ENCODE assay signal across 8 cellular contexts in genomic region chr20:20594171-20594530, GRCh38.
DNase-seq lines count a peak whose midpoint lies in the region; ATAC-seq, FAIRE-seq and TF ChIP-seq lines count a peak whose summit lies in the region.

No MANE protein-coding gene starts in this region.

- no peak overlapping the region for H2AFZ ChIP-seq in GM23338

- no peak overlapping the region for H3K4me3 Mint-ChIP-seq in GM23338

- H3K4me1 ChIP-seq in A549, result no peaks in the 10 kb centered on the region
- no peaks in the 10 kb centered on the region for H3K4me1 ChIP-seq in GM23338 (ENCODE audit: insufficient read depth)

- no peak overlapping the region for H3K27ac ChIP-seq in A549
- H3K27ac ChIP-seq in GM23338 (ENCODE audit: low read depth), result no peak overlapping the region

- H3K27me3 ChIP-seq in GM23338 (ENCODE audit: insufficient read depth), result no peaks in the 10 kb centered on the region

- peak; percentile 39 to 57; a peak in 4 of 5 replicates for TF ChIP-seq RAD21 in A549 (conservative IDR thresholded peaks at IDR 0.05 in 1 of 2, IDR thresholded peaks at IDR 0.05 in 1 of 2)

- no peaks in the 10 kb centered on the region for H4K20me1 ChIP-seq in GM23338 (replicated peaks; ENCODE audit: insufficient read depth)

- H3K36me3 Mint-ChIP-seq in GM23338 (ENCODE audit: low read depth), result peaks cover 4% of the 10 kb centered on the region; the same call in 2 of the 3 replicates

- H3K36me3 ChIP-seq in GM23338 (ENCODE audit: insufficient read depth), result peaks cover 3% of the 10 kb centered on the region; the same call in 1 of the 2 replicates

- H3K4me3 ChIP-seq in A549 (no peak overlapping the region), GM23338 (no peak overlapping the region), fibroblast of villous mesenchyme (ENCODE audit: low read depth, low read length) (no peak overlapping the region)

- H3K4me2 ChIP-seq in A549 (no peak overlapping the region), GM23338 (no peak overlapping the region)

- peak in 1 of 2 experiments; percentile 45; a peak in 1 of 6 replicates for ATAC-seq in A549
- peak; percentile 19; the same call in 1 of the 3 replicates for ATAC-seq in GM23338
- ATAC-seq in GM18861 (IDR thresholded peaks at IDR 0.05; ENCODE audit: unreplicated experiment), result no peak

- H3K79me2 ChIP-seq in GM23338 (replicated peaks; ENCODE audit: insufficient read depth), result no peaks in the 10 kb centered on the region

- H3K27me3 Mint-ChIP-seq in GM23338 (ENCODE audit: insufficient read depth, low read depth, poor library complexity), result no peaks in the 10 kb centered on the region

- no peaks in the 10 kb centered on the region for H3K9me3 Mint-ChIP-seq in GM23338

- peak; percentile 56 for FAIRE-seq in A549 (lab: Jason Lieb, UNC)

- no peaks in the 10 kb centered on the region for H3F3A ChIP-seq in GM23338 (replicated peaks; ENCODE audit: low read depth)

- H3K27ac Mint-ChIP-seq in GM23338, result no peak overlapping the region

- no peak for TF ChIP-seq EP300 in A549 (IDR thresholded peaks at IDR 0.05)

- peak; percentile 35; the same call in 2 of the 3 replicates for TF ChIP-seq CTCF in A549 (IDR thresholded peaks at IDR 0.05)
- no peak; a peak in 2 of 4 replicates for TF ChIP-seq CTCF in GM23338 (conservative IDR thresholded peaks at IDR 0.05; ENCODE audit: low read depth in 2 of 2)
- TF ChIP-seq CTCF in fibroblast of villous mesenchyme (IDR thresholded peaks at IDR 0.05; ENCODE audit: insufficient read depth, low read depth, low read length), result peak; percentile 37

- peaks cover 4% of the 10 kb centered on the region for H3K4me1 Mint-ChIP-seq in GM23338

- WGBS in A549 (ENCODE audit: missing lambda C conversion rate), result 24% methylated on average over 1 of the region's 1 CpG

- DNase-seq in A549 (ENCODE audit: low read depth in 1 of 2, low spot score in 1 of 2) (peak; percentile 27 to 42), GM23338 (ENCODE audit: low spot score) (peak; percentile 73), OCI-M1 (lab: John Stamatoyannopoulos, UW) (peak; percentile 52), fibroblast of villous mesenchyme (ENCODE audit: low read depth) (peak; percentile 55), GOT3 (lab: John Stamatoyannopoulos, UW) (no peak)
- no peak for DNase-seq in stimulated activated CD4-positive, alpha-beta T cell treated with anti-CD3 and anti-CD28 coated beads, Interleukin-1b, Interleukin-23, amount 100 ng/mL, for 48 hours
- no peak for DNase-seq in activated CD8-positive, alpha-beta memory T cell treated with anti-CD3 and anti-CD28 coated beads for 24 hours

- H3K9me2 ChIP-seq in GM23338 (ENCODE audit: insufficient read depth), result no peaks in the 10 kb centered on the region

- TF ChIP-seq POLR2A in A549 (IDR thresholded peaks at IDR 0.05; ENCODE audit: low read length), result no peak

- no peaks in the 10 kb centered on the region for H3K9me3 ChIP-seq in A549

- POLR2A ChIA-PET in A549 (lab: Yijun Ruan, JAX), result no interaction called here

- CTCF ChIA-PET in A549 (lab: Yijun Ruan, JAX), result interaction anchor here (0.6 to 5.5 kb wide), 36 partner anchors 9 to 1961 kb away, joined by 3 to 52 read pairs (median 4); partner anchors contain the start of genes CFAP61, CRNKL1, INSM1 and RALGAPA2

TF ChIP-seq in A549, 52 proteins besides CTCF, POLR2A, EP300 and RAD21:
- peak; percentile 34; the same call in 2 of the 3 replicates for TF ChIP-seq SMC3 (IDR thresholded peaks at IDR 0.05)
- no peak for TF ChIP-seq EHF (CRISPR knock-in tag; IDR thresholded peaks at IDR 0.05)

TF ChIP-seq in GM23338, 12 proteins besides CTCF, POLR2A, EP300 and RAD21 (continues in another document):
- TF ChIP-seq EZH2 (IDR thresholded peaks at IDR 0.05; ENCODE audit: low read depth, unreplicated experiment), result no peak
- TF ChIP-seq STAT1 (IDR thresholded peaks at IDR 0.05; ENCODE audit: unreplicated experiment), result no peak
- no peak for TF ChIP-seq ZNF462 (CRISPR knock-in tag; IDR thresholded peaks at IDR 0.05)
- no peak for TF ChIP-seq JUNB (IDR thresholded peaks at IDR 0.05; ENCODE audit: unreplicated experiment)
- TF ChIP-seq ETS1 (IDR thresholded peaks at IDR 0.05), result no peak
- TF ChIP-seq EZH2phosphoT487 (IDR thresholded peaks at IDR 0.05; ENCODE audit: unreplicated experiment), result no peak
- no peak for TF ChIP-seq ZNF114 (CRISPR knock-in tag; IDR thresholded peaks at IDR 0.05)

Comparison
In these comparisons a context has a peak if more than half of its experiments do, and no peak if none do; other contexts are left out.
1. DNase-seq: peak in A549 (2 of 2), GM23338 (single experiment), OCI-M1 (single experiment) and fibroblast of villous mesenchyme (single experiment); none in stimulated activated CD4-positive, alpha-beta T cell treated with anti-CD3 and anti-CD28 coated beads, Interleukin-1b, Interleukin-23, amount 100 ng/mL, for 48 hours (single experiment), GOT3 (single experiment) and activated CD8-positive, alpha-beta memory T cell treated with anti-CD3 and anti-CD28 coated beads for 24 hours (single experiment).
2. CTCF ChIP-seq: peak in A549 (single experiment) and fibroblast of villous mesenchyme (single experiment); none in GM23338 (0 of 2).